9 cellular contexts compared by ENCODE assay signal in genomic region chr6:6331393-6331792, GRCh38. TPM values are rescaled to one million over a fixed set of nuclear protein-coding genes. Genes with fewer than 3 reads are reported as not detected.
DNase-seq lines count a peak whose midpoint lies in the region; ATAC-seq and TF ChIP-seq lines count a peak whose summit lies in the region.
"Had no signal": no experiment of that assay in that cellular context is flagged by ENCODE, and none has a peak within 500 bp of the region (broad histone marks: within the 10 kb centered on the region; RNA-seq: fewer than 3 reads in every experiment).

No MANE protein-coding gene starts in this region.

- no peaks in the 10 kb centered on the region for H3K79me2 ChIP-seq in MM.1S (ENCODE audit: low read length)

- H3K4me3 Mint-ChIP-seq in natural killer cell: no peak overlapping the region

- H2AFZ ChIP-seq in MM.1S (ENCODE audit: low read length): peak overlapping the region; percentile 29

- no peak overlapping the region for H3K27ac Mint-ChIP-seq in natural killer cell

- no peaks in the 10 kb centered on the region for H3K9me3 ChIP-seq in MM.1S (replicated peaks; ENCODE audit: insufficient read depth, low read length)
- no peaks in the 10 kb centered on the region for H3K9me3 ChIP-seq in skeletal muscle tissue (ENCODE audit: control insufficient read depth in 3 of 3, low read length in 3 of 3)
- H3K9me3 ChIP-seq in stomach: no peaks in the 10 kb centered on the region

- TF ChIP-seq EP300 in stomach (IDR thresholded peaks at IDR 0.05): no peak

- 76 to 86% (median 81%) methylated on average over 6 of the region's 6 CpGs for WGBS in stomach, 5 donors

- no peaks in the 10 kb centered on the region for H4K20me1 ChIP-seq in MM.1S (ENCODE audit: insufficient read depth, low read length)

- H3K36me3 ChIP-seq in MM.1S (replicated peaks; ENCODE audit: insufficient read depth, low read length) (no peaks in the 10 kb centered on the region), skeletal muscle tissue (ENCODE audit: control insufficient read depth in 3 of 3, insufficient read depth in 3 of 3, low read length in 3 of 3) (no peaks in the 10 kb centered on the region), stomach (no peaks in the 10 kb centered on the region)

- no peaks in the 10 kb centered on the region for H3K9me2 ChIP-seq in MM.1S (replicated peaks; ENCODE audit: insufficient read depth, low read length)

- peak overlapping the region; percentile 64 for H3K4me2 ChIP-seq in MM.1S (ENCODE audit: low read depth, low read length)

- TF ChIP-seq CTCF in MM.1S (IDR thresholded peaks at IDR 0.05; ENCODE audit: low read length) (no peak), natural killer cell (IDR thresholded peaks at IDR 0.05) (no peak), stomach (IDR thresholded peaks at IDR 0.05) (no peak)

- no peak for TF ChIP-seq POLR2A in stomach (IDR thresholded peaks at IDR 0.05)

- DNase-seq in MM.1S: peak; percentile 85
- no peak for DNase-seq in natural killer cell
- no peak for DNase-seq in AML-193 (lab: John Stamatoyannopoulos, UW)
- no peak for DNase-seq in NCI-H526 treated with DMSO at 0.1 percent for 48 hours (lab: John Stamatoyannopoulos, UW)
- no peak for DNase-seq in stomach
- DNase-seq: NCI-H526 had no signal

- H3K9me3 Mint-ChIP-seq in natural killer cell: no peaks in the 10 kb centered on the region

- H3K4me1 ChIP-seq in MM.1S (ENCODE audit: low read length) (peaks cover 42% of the 10 kb centered on the region), skeletal muscle tissue (ENCODE audit: control insufficient read depth in 3 of 3, insufficient read depth in 3 of 3, low read length in 3 of 3) (peaks cover 0 to 9% (median 5%) of the 10 kb centered on the region in 3 donors), stomach (no peaks in the 10 kb centered on the region)

- peak overlapping the region; percentile 32; the same call in 1 of the 2 replicates for H3K9ac ChIP-seq in MM.1S (ENCODE audit: low read length)
- no peak overlapping the region for H3K9ac ChIP-seq in skeletal muscle tissue (ENCODE audit: low read depth in 1 of 3, low read length in 3 of 3)

- H3K4me1 Mint-ChIP-seq in natural killer cell: no peaks in the 10 kb centered on the region

- ATAC-seq in GM18909 (IDR thresholded peaks at IDR 0.05; ENCODE audit: poor library complexity, unreplicated experiment) (peak; percentile 73), HG02798 (IDR thresholded peaks at IDR 0.05; ENCODE audit: poor library complexity, unreplicated experiment) (peak; percentile 74), natural killer cell (no peak)

- peaks cover 6 to 16% of the 10 kb centered on the region in 2 donors for H3K27me3 Mint-ChIP-seq in natural killer cell (ENCODE audit: low read depth in 2 of 2)

- H3K27ac ChIP-seq in MM.1S (ENCODE audit: low read length): peak overlapping the region; percentile 74
- H3K27ac ChIP-seq in skeletal muscle tissue (ENCODE audit: low read depth, low read length): peak overlapping the region; percentile 57
- peak overlapping the region in 1 of 5 donors; percentile 22 for H3K27ac ChIP-seq in stomach

- peaks cover 28% of the 10 kb centered on the region for H3F3A ChIP-seq in MM.1S (ENCODE audit: insufficient read depth, low read length)

- H3K4me3 ChIP-seq in MM.1S (ENCODE audit: low read length) (peak overlapping the region; percentile 32; the same call in 1 of the 2 replicates), skeletal muscle tissue (ENCODE audit: low read length in 3 of 3) (no peak overlapping the region), stomach (no peak overlapping the region)

- H3K36me3 Mint-ChIP-seq in natural killer cell: no peaks in the 10 kb centered on the region

- intact Hi-C loops in natural killer cell (cut with micrococcal nuclease): no loop called here
- intact Hi-C loops in stomach (cut with DNase I; ENCODE audit: low total_unique reads): no loop called here

- H3K27me3 ChIP-seq in MM.1S (replicated peaks; ENCODE audit: insufficient read depth, low read length): no peaks in the 10 kb centered on the region
- no peaks in the 10 kb centered on the region for H3K27me3 ChIP-seq in skeletal muscle tissue (ENCODE audit: control insufficient read depth in 3 of 3, insufficient read depth in 3 of 3, low read length in 3 of 3)
- no peaks in the 10 kb centered on the region for H3K27me3 ChIP-seq in stomach

RNA-seq across cellular contexts. Expression of gene F13A1, which starts 10.9 kb away (rescaled TPM):
- total RNA-seq in skeletal muscle tissue (160 TPM), natural killer cell (10 to 100 TPM in 2 of 3 donors, 1 to 10 TPM in 1; 6.6 to 32.5 (median 16.1) TPM), stomach (10 to 100 TPM; 27.5 to 74.7 (median 35.0) TPM)
- polyA plus RNA-seq in stomach: 10 to 100 TPM in 2 of 3 donors, 1 to 10 TPM in 1; 6.9 to 44.0 (median 36.8) TPM

Comparison
In these comparisons a context has a peak if more than half of its experiments do, and no peak if none do; other contexts are left out.
1. ATAC-seq: peak in GM18909 (single experiment) and HG02798 (single experiment); none in natural killer cell (0 of 3).